ENCODE assay signal across 8 cellular contexts in the genomic region with DNA sequence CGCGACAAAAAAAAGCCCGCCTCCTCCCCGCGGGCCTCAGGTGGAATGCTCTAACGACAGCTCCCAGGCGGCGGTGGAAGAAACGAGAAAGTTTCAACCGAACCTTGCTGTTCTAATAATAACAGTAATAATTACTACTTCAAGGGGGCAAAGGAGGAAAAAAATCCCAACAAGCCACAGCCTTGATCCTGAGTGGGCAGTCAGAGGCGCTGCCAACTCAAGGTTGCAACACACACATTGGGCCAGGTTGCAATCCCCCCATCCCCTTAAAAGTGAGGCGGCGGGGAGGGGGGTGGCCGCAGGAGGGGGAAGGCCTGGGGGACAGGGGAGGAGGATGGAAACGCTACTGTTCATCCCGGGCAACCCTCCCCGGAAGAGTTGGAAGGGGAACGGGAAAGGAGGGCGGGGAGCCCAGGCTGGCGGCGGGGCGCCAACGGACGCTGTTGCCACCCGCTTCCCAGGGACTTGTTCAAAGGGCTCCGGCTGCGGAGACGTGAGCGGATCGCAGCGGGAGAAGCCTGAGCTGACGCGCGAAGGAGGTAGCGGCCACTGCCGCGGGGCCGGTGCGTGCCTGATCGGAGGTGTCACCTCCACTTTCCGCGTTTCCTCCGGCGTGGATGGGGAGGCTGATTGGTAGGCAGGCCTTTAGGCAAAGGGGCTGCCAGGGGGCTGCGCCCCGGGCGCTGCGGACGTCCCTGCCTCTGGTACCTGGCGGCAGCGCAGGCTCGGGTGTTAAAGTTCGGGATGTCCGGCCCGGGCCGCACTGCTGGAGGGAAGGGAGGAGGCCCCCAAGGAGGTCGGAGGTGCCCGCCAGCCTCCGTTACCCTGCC.
DNase-seq lines count a peak whose midpoint lies in the region; ATAC-seq and TF ChIP-seq lines count a peak whose summit lies in the region.

No MANE protein-coding gene starts in this region.

- H3K27ac ChIP-seq in C4-2B = peak overlapping the region; percentile 76

- DNase-seq in NCI-H345 (lab: John Stamatoyannopoulos, UW) (peak; percentile 67), activated T-cell treated with anti-CD3 and anti-CD28 coated beads for 24 hours (ENCODE audit: low read depth) (peak; percentile 28), epithelial cell of esophagus (ENCODE audit: low read depth) (peak; percentile 62), middle frontal gyrus (ENCODE audit: extremely low spot score, low spot score) (peak; percentile 14)
- peak; percentile 65 for DNase-seq in stimulated activated CD8-positive, alpha-beta memory T cell treated with anti-CD3 and anti-CD28 coated beads, Interleukin-4, amount 100 ng/mL, for 48 hours

- TF ChIP-seq CTCF in C4-2B (conservative IDR thresholded peaks at IDR 0.05) (no peak), epithelial cell of esophagus (IDR thresholded peaks at IDR 0.05; ENCODE audit: insufficient read depth, low read depth, low read length, missing control alignments) (no peak)

- ATAC-seq in GM21786 (IDR thresholded peaks at IDR 0.05; ENCODE audit: unreplicated experiment) (peak; percentile 1), HG02981 (IDR thresholded peaks at IDR 0.05; ENCODE audit: unreplicated experiment) (no peak)

- peak overlapping the region; percentile 85 for H3K4me3 ChIP-seq in epithelial cell of esophagus (ENCODE audit: low read length)

Comparison
In these comparisons a context has a peak if more than half of its experiments do, and no peak if none do; other contexts are left out.
1. DNase-seq: peak in every context shown above with its lines; median percentile 67 in NCI-H345; 65 in stimulated activated CD8-positive, alpha-beta memory T cell treated with anti-CD3 and anti-CD28 coated beads, Interleukin-4, amount 100 ng/mL, for 48 hours; 62 in epithelial cell of esophagus; 28 in activated T-cell treated with anti-CD3 and anti-CD28 coated beads for 24 hours; 14 in middle frontal gyrus.